In genomic region chr15:68610825-68611224, GRCh38 we compare ENCODE assay signal across 23 cellular contexts. TPM values are rescaled to one million over a fixed set of nuclear protein-coding genes. Genes with fewer than 3 reads are reported as not detected.
A peak's percentile ranks its signal among the peaks of the same experiment; 100 is the strongest.
DNase-seq lines count a peak whose midpoint lies in the region; ATAC-seq, FAIRE-seq and TF ChIP-seq lines count a peak whose summit lies in the region.
"Had no signal": no experiment of that assay in that cellular context is flagged by ENCODE, and none has a peak within 500 bp of the region (broad histone marks: within the 10 kb centered on the region; RNA-seq: fewer than 3 reads in every experiment).

No MANE protein-coding gene starts in this region.

- H3K14ac ChIP-seq in H1 (ENCODE audit: insufficient read length) = no peak overlapping the region

- H3K27me3 ChIP-seq in H1 (replicated peaks in 1 of 4; ENCODE audit: control insufficient read depth in 3 of 4, extremely low read depth in 1 of 4, insufficient read depth in 3 of 4, low read length in 3 of 4) = no peaks in the 10 kb centered on the region
- H3K27me3 ChIP-seq in thoracic aorta (replicated peaks; ENCODE audit: insufficient read depth) = no peaks in the 10 kb centered on the region
- H3K27me3 ChIP-seq: adrenal gland, heart right ventricle, tibial artery had no signal

- no peak overlapping the region for H3K23ac ChIP-seq in H1 (ENCODE audit: insufficient read length)

- POLR2A ChIA-PET in H1 (lab: Charles Lee; ENCODE audit: partially characterized antibody) = no interaction called here
- POLR2A ChIA-PET in activated CD4-positive, alpha-beta T cell treated with anti-CD3 and anti-CD28 coated beads, Interleukin-2, amount 10 ng/mL, durations not matched to agents 7 days and 5 days (lab: Charles Lee) = no interaction called here

- DNase-seq in H1 (ENCODE audit: low read depth in 1 of 2, low spot score in 2 of 2) (no peak), neural crest cell (ENCODE audit: low read depth, low spot score) (no peak), thoracic aorta (ENCODE audit: low spot score) (no peak), NCI-H187 (lab: John Stamatoyannopoulos, UW) (no peak)
- DNase-seq in activated CD4-positive, alpha-beta T cell treated with anti-CD3 and anti-CD28 coated beads, Interleukin-2, amount 10 ng/mL, durations not matched to agents 7 days and 5 days = no peak
- DNase-seq: activated gamma-delta T cell treated with Interleukin-2 at 50 U/mL for 16 hours; adrenal gland; Caco-2; effector CD8-positive, alpha-beta T cell; heart right ventricle; KBM-7; NCI-H2029; NCI-H446; stimulated activated CD4-positive, alpha-beta T cell treated with anti-CD3 and anti-CD28 coated beads, Interleukin-15, amount 100 ng/mL, for 24 hours; T-helper 2 cell; tibial artery had no signal

- H3K9me3 ChIP-seq in H1 (ENCODE audit: insufficient read depth in 2 of 2, low read depth in 1 of 2, low read length in 1 of 2) (no peaks in the 10 kb centered on the region), thoracic aorta (no peaks in the 10 kb centered on the region)
- H3K9me3 ChIP-seq: adrenal gland, Caco-2, tibial artery had no signal

- WGBS in H1 (ENCODE audit: extremely low coverage in 1 of 2, insufficient coverage in 1 of 2, insufficient read length in 1 of 2, insufficient replicate concordance in 2 of 2, low coverage in 1 of 2, low lambda C conversion rate in 2 of 2, missing lambda C conversion rate in 1 of 2), 2 experiments = 92% methylated on average over 8 of the region's 8 CpGs; no CpG with 5 or more reads in 1 of the 2 experiments

- H3K4me1 ChIP-seq in H1 (replicated peaks in 1 of 4; ENCODE audit: control insufficient read depth in 3 of 4, insufficient read depth in 4 of 4, low read length in 3 of 4) (peaks cover 13 to 28% (median 20%) of the 10 kb centered on the region in 4 experiments), thoracic aorta (ENCODE audit: control insufficient read depth in 1 of 2, low read depth in 2 of 2) (peaks cover 15 to 32% of the 10 kb centered on the region in 2 donors)
- H3K4me1 ChIP-seq: adrenal gland, Caco-2 had no signal

- TF ChIP-seq CTCF in H1 (IDR thresholded peaks at IDR 0.05; ENCODE audit: control extremely low read depth in 1 of 3, insufficient read depth in 1 of 3, low read depth in 1 of 3, low read length in 3 of 3) (no peak), neural crest cell (conservative IDR thresholded peaks at IDR 0.05) (no peak), thoracic aorta (IDR thresholded peaks at IDR 0.05) (no peak)

- no peak overlapping the region for H2AK5ac ChIP-seq in H1 (ENCODE audit: low read depth, low read length)

- H3K27ac Mint-ChIP-seq in neural crest cell (ENCODE audit: unreplicated experiment) = peak overlapping the region; percentile 94
- H3K27ac Mint-ChIP-seq in activated CD4-positive, alpha-beta T cell treated with anti-CD3 and anti-CD28 coated beads, Interleukin-2, amount 10 ng/mL, durations not matched to agents 7 days and 5 days = no peak overlapping the region
- H3K27ac Mint-ChIP-seq: B cell had no signal

- no peaks in the 10 kb centered on the region for H4K20me1 ChIP-seq in H1 (replicated peaks in 1 of 2; ENCODE audit: control insufficient read depth in 1 of 2, insufficient read depth in 2 of 2, low read length in 2 of 2)

- H2BK20ac ChIP-seq in H1 (ENCODE audit: low read length) = peak overlapping the region; percentile 3; the same call in 1 of the 2 replicates

- peak overlapping the region; percentile 92 for H3K27ac ChIP-seq in angular gyrus (ENCODE audit: low read depth, low read length)
- no peak overlapping the region for H3K27ac ChIP-seq in H1 (ENCODE audit: low read depth, low read length)
- peak overlapping the region; percentile 44 to 49 for H3K27ac ChIP-seq in thoracic aorta
- H3K27ac ChIP-seq: SK-N-MC, tibial artery, VCaP had no signal

- FAIRE-seq in H1 (lab: Jason Lieb, UNC) = no peak
- FAIRE-seq: RCC 7860 had no signal

- H4K8ac ChIP-seq in H1 (ENCODE audit: extremely low read depth, insufficient read depth, low read length) = no peak overlapping the region

- H4K5ac ChIP-seq in H1 (ENCODE audit: insufficient read length, low read depth, low read length) = no peak overlapping the region

- no peaks in the 10 kb centered on the region for H3K27me3 Mint-ChIP-seq in neural crest cell (ENCODE audit: low read depth)
- peaks cover 6% of the 10 kb centered on the region for H3K27me3 Mint-ChIP-seq in activated CD4-positive, alpha-beta T cell treated with anti-CD3 and anti-CD28 coated beads, Interleukin-2, amount 10 ng/mL, durations not matched to agents 7 days and 5 days

- no peak overlapping the region for H2BK120ac ChIP-seq in H1 (replicated peaks; ENCODE audit: low read depth, low read length)

- no peak for TF ChIP-seq RAD21 in H1 (IDR thresholded peaks at IDR 0.05 in 1 of 2, conservative IDR thresholded peaks at IDR 0.05 in 1 of 2; ENCODE audit: low read depth in 2 of 2, low read length in 2 of 2)

- H3K4me3 ChIP-seq in H1 (ENCODE audit: extremely low read depth in 1 of 4, insufficient read depth in 2 of 4, low read depth in 3 of 4, low read length in 4 of 4) = no peak overlapping the region
- H3K4me3 ChIP-seq in thoracic aorta = no peak overlapping the region
- H3K4me3 ChIP-seq: adrenal gland, heart right ventricle, SK-N-MC, tibial artery had no signal

- H3K79me1 ChIP-seq in H1 (ENCODE audit: low read depth, low read length) = no peaks in the 10 kb centered on the region; the same call in 1 of the 2 replicates

- peaks cover 7% of the 10 kb centered on the region for H3K36me3 Mint-ChIP-seq in neural crest cell (ENCODE audit: low read depth)
- no peaks in the 10 kb centered on the region for H3K36me3 Mint-ChIP-seq in activated CD4-positive, alpha-beta T cell treated with anti-CD3 and anti-CD28 coated beads, Interleukin-2, amount 10 ng/mL, durations not matched to agents 7 days and 5 days (ENCODE audit: low read depth)

- no peak overlapping the region for H4K91ac ChIP-seq in H1 (replicated peaks; ENCODE audit: insufficient read length, low read length)

- H3K18ac ChIP-seq in H1 (ENCODE audit: extremely low read depth, low read length) = no peak overlapping the region

- TF ChIP-seq EP300 in H1 (IDR thresholded peaks at IDR 0.05; ENCODE audit: borderline replicate concordance in 1 of 2, low read depth in 2 of 2, low read length in 2 of 2) = no peak

- no peak overlapping the region for H2BK5ac ChIP-seq in H1 (ENCODE audit: low read depth, low read length)

- H3K4ac ChIP-seq in H1 (replicated peaks; ENCODE audit: insufficient read length, low read depth, low read length) = no peak overlapping the region

- no peak overlapping the region for H3K56ac ChIP-seq in H1 (replicated peaks; ENCODE audit: insufficient read length, low read depth, low read length)

- no peak overlapping the region for H2BK12ac ChIP-seq in H1 (ENCODE audit: low read depth, low read length)

- peaks cover 73% of the 10 kb centered on the region for H3K4me1 Mint-ChIP-seq in neural crest cell
- H3K4me1 Mint-ChIP-seq in activated CD4-positive, alpha-beta T cell treated with anti-CD3 and anti-CD28 coated beads, Interleukin-2, amount 10 ng/mL, durations not matched to agents 7 days and 5 days = no peaks in the 10 kb centered on the region
- H3K4me1 Mint-ChIP-seq: central memory CD8-positive, alpha-beta T cell had no signal

- H3K4me3 Mint-ChIP-seq in neural crest cell = no peak overlapping the region
- H3K4me3 Mint-ChIP-seq in activated CD4-positive, alpha-beta T cell treated with anti-CD3 and anti-CD28 coated beads, Interleukin-2, amount 10 ng/mL, durations not matched to agents 7 days and 5 days = no peak overlapping the region
- H3K4me3 Mint-ChIP-seq: B cell; central memory CD8-positive, alpha-beta T cell had no signal

- no peak overlapping the region for H2BK15ac ChIP-seq in H1 (ENCODE audit: low read length)

- no peak overlapping the region for H3K4me2 ChIP-seq in H1 (ENCODE audit: insufficient read depth in 1 of 2, low read depth in 2 of 2, low read length in 2 of 2)

- no peak overlapping the region for H2AFZ ChIP-seq in H1 (ENCODE audit: low read length)

- H3K36me3 ChIP-seq in H1 (ENCODE audit: control insufficient read depth in 2 of 4, insufficient read depth in 4 of 4, low read length in 3 of 4) (no peaks in the 10 kb centered on the region; a peak in 1 of 8 replicates), thoracic aorta (no peaks in the 10 kb centered on the region)
- H3K36me3 ChIP-seq: adrenal gland, heart right ventricle, tibial artery had no signal

- no peak for TF ChIP-seq POLR2A in H1 (IDR thresholded peaks at IDR 0.05; ENCODE audit: control extremely low read depth in 1 of 2, low read depth in 2 of 2, low read length in 2 of 2)

- CTCF ChIA-PET in H1 (lab: Charles Lee; ENCODE audit: partially characterized antibody) = no interaction called here
- CTCF ChIA-PET in activated CD4-positive, alpha-beta T cell treated with anti-CD3 and anti-CD28 coated beads, Interleukin-2, amount 10 ng/mL, durations not matched to agents 7 days and 5 days (lab: Charles Lee) = interaction anchor here (1.1 kb wide), 1 partner anchor 57 kb away, joined by 3 read pairs; no protein-coding TSS in a partner anchor

- no peaks in the 10 kb centered on the region for H3K9me3 Mint-ChIP-seq in neural crest cell
- H3K9me3 Mint-ChIP-seq in activated CD4-positive, alpha-beta T cell treated with anti-CD3 and anti-CD28 coated beads, Interleukin-2, amount 10 ng/mL, durations not matched to agents 7 days and 5 days = no peaks in the 10 kb centered on the region
- H3K9me3 Mint-ChIP-seq: central memory CD8-positive, alpha-beta T cell had no signal

- no peak for ATAC-seq in thoracic aorta (ENCODE audit: insufficient number of reproducible peaks, low FRiP score, low read depth)
- ATAC-seq in GM21825 (IDR thresholded peaks at IDR 0.05; ENCODE audit: unreplicated experiment) = no peak
- ATAC-seq: heart right ventricle had no signal

- H3K23me2 ChIP-seq in H1 (ENCODE audit: low read depth, low read length) = no peaks in the 10 kb centered on the region; the same call in 1 of the 2 replicates

- no peak overlapping the region for H3K9ac ChIP-seq in H1 (replicated peaks in 1 of 4; ENCODE audit: extremely low read depth in 1 of 4, low read depth in 3 of 4, low read length in 3 of 4)

- no peaks in the 10 kb centered on the region for H3K79me2 ChIP-seq in H1 (ENCODE audit: control insufficient read depth in 1 of 2, insufficient read depth in 2 of 2, low read length in 2 of 2)

TF ChIP-seq in H1, 55 proteins besides CTCF, POLR2A, EP300 and RAD21 (continues in another document):
- TF ChIP-seq KDM5A (IDR thresholded peaks at IDR 0.05; ENCODE audit: low read length) = no peak

RNA-seq across cellular contexts. Expression of gene CORO2B, which starts 32.0 kb away (rescaled TPM):
- total RNA-seq in H1 (2021; fragmentation: NEBNext Ultra II Directional; extraction: Animal tissue kit (Norgen Biotek cat#: 25700)) = 3.4 and 4.7 TPM in 2 replicates
- 6.1 and 6.7 TPM in 2 replicates for polyA plus RNA-seq in H1 (2011; rRNA removed)
- 3.5 TPM for polyA plus RNA-seq in H1 (2011; cell fraction: cytosol; rRNA removed)
- polyA plus RNA-seq in H1 (2011; cell fraction: nucleus; rRNA removed) = 5.4 TPM
- 3.8 to 5.5 TPM (median 4.8 TPM) in 4 replicates for polyA plus RNA-seq in H1 (2012, experiment 1 of 2)
- polyA plus RNA-seq in H1 (2012, experiment 2 of 2) = 3.7 TPM
- 2.4 TPM for polyA plus RNA-seq in H1 (2013, experiment 1 of 2)
- 2.2 TPM for polyA plus RNA-seq in H1 (2013, experiment 2 of 2)
- polyA minus RNA-seq in H1 (2011; rRNA and poly(A)+ RNA removed) = 4.0 TPM in 2 replicates
- 2.9 TPM for polyA minus RNA-seq in H1 (2011; cell fraction: cytosol; rRNA and poly(A)+ RNA removed)
- 2.2 TPM for polyA minus RNA-seq in H1 (2011; cell fraction: nucleus; rRNA and poly(A)+ RNA removed)
- total RNA-seq in neural crest cell = 21.3 and 23.1 TPM in 2 replicates
- total RNA-seq in thoracic aorta = 1 to 10 TPM; 4.3 to 8.5 TPM
- total RNA-seq in activated CD4-positive, alpha-beta T cell treated with anti-CD3 and anti-CD28 coated beads, Interleukin-2, amount 10 ng/mL, durations not matched to agents 7 days and 5 days = not detected
